ENCODE assay signal across 1 cellular context in the genomic region with DNA sequence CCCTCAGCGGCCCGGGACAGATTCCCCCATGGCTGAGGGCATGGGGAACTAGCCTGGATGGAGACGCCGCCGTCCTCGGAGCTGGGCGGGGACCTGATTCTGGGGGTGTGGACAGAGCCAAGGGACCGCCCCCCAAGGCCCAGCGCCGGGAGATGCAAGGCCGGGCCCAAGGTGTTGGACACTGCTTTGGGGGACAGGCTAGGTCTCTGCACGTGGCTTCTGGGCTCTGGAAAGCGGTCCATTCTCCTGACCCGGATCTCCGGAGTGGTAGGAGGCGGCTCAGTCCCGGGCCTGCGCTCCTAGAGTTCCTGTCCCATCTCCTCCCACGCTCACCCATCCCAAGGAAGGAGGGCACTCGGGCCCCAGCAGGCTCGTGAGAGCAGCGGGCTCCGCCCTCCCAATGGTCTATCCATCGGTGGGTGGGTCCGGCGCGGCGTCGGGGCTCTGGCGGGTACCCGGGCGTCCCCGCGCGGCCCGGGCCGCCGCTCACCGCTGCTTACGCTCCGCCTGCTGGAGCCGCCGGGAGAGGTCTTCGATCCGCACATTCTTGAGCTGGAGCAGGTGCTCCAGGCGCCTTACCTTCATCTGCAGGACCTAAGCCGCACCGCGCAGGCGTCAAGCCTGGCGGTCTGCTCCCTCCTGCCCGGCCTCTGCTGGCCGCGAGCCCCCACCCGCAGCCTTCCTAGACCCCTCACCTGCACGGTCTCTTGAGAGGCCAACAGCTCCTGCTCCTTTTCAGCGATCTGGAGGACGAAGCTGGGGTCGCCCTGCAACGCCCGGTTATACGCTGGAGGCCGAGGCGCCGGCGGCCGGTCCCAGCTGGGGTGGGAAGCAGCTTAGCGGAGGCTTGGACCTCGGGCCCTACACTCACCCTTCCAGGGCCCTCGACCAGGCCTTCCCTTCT.
TF ChIP-seq lines count a peak whose summit lies in the region.

No MANE protein-coding gene starts in this region.

TF ChIP-seq in liver, 16 proteins besides CTCF, POLR2A, EP300 and RAD21 (continued from another document):
- TF ChIP-seq, protein P1, sequence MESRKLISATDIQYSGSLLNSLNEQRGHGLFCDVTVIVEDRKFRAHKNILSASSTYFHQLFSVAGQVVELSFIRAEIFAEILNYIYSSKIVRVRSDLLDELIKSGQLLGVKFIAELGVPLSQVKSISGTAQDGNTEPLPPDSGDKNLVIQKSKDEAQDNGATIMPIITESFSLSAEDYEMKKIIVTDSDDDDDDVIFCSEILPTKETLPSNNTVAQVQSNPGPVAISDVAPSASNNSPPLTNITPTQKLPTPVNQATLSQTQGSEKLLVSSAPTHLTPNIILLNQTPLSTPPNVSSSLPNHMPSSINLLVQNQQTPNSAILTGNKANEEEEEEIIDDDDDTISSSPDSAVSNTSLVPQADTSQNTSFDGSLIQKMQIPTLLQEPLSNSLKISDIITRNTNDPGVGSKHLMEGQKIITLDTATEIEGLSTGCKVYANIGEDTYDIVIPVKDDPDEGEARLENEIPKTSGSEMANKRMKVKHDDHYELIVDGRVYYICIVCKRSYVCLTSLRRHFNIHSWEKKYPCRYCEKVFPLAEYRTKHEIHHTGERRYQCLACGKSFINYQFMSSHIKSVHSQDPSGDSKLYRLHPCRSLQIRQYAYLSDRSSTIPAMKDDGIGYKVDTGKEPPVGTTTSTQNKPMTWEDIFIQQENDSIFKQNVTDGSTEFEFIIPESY (IDR thresholded peaks at IDR 0.05) = no peak
- TF ChIP-seq FOXA1 (IDR thresholded peaks at IDR 0.05) = no peak
- TF ChIP-seq GABPA (IDR thresholded peaks at IDR 0.05 in 1 of 2, conservative IDR thresholded peaks at IDR 0.05 in 1 of 2) = no peak
